Comparison of ENCODE assay signal across 7 cellular contexts in genomic region chr13:79481685-79482052, GRCh38. TPM values are rescaled to one million over a fixed set of nuclear protein-coding genes. Genes with fewer than 3 reads are reported as not detected.
DNase-seq lines count a peak whose midpoint lies in the region; ATAC-seq and TF ChIP-seq lines count a peak whose summit lies in the region.

No MANE protein-coding gene starts in this region.

- WGBS in mammary epithelial cell (ENCODE audit: low coverage, missing lambda C conversion rate), result under 1% methylated on average over 12 of the region's 12 CpGs
- WGBS in mesenchymal stem cell, result 0% methylated on average over 12 of the region's 12 CpGs

- CTCF ChIA-PET in mammary epithelial cell (lab: Charles Lee; ENCODE audit: low non-redundant PET), result interaction anchor here (0.6 kb wide), 1 partner anchor 57 kb away, joined by 3 read pairs; no protein-coding TSS in a partner anchor

- H3K18ac ChIP-seq in mesenchymal stem cell (ENCODE audit: low read depth in 1 of 2, low read length in 2 of 2), result peak overlapping the region; percentile 50 to 81

- TF ChIP-seq CTCF in mammary epithelial cell (conservative IDR thresholded peaks at IDR 0.05 in 1 of 2, IDR thresholded peaks at IDR 0.05 in 1 of 2; ENCODE audit: extremely low read depth in 1 of 2, insufficient read depth in 1 of 2, low read depth in 1 of 2, low read length in 2 of 2), result no peak

- H4K91ac ChIP-seq in mesenchymal stem cell (ENCODE audit: low read length), result no peak overlapping the region

- H3K4ac ChIP-seq in mesenchymal stem cell (ENCODE audit: low read depth in 1 of 2, low read length in 2 of 2), result peak overlapping the region; percentile 20 to 75

- ATAC-seq in GM19328 (IDR thresholded peaks at IDR 0.05; ENCODE audit: unreplicated experiment), result peak; percentile 34
- ATAC-seq in HG03103 (IDR thresholded peaks at IDR 0.05; ENCODE audit: low read depth, unreplicated experiment), result peak; percentile 19

- H4K8ac ChIP-seq in mesenchymal stem cell (ENCODE audit: low read length), result peak overlapping the region; percentile 90

- H3K14ac ChIP-seq in mesenchymal stem cell (ENCODE audit: low read length in 2 of 2), result peak overlapping the region in 1 of 2 experiments; percentile 30

- H3K4me1 ChIP-seq in mammary epithelial cell (ENCODE audit: insufficient read depth, low read length), result peaks cover 38% of the 10 kb centered on the region
- H3K4me1 ChIP-seq in mesenchymal stem cell (ENCODE audit: control insufficient read depth, insufficient read depth, low read depth, low read length), result peaks cover 5% of the 10 kb centered on the region

- H3K79me2 ChIP-seq in mammary epithelial cell (ENCODE audit: insufficient read depth, low read length), result peaks cover 53% of the 10 kb centered on the region

- peak overlapping the region in 1 of 2 experiments; percentile 50 for H3K23ac ChIP-seq in mesenchymal stem cell (ENCODE audit: low read length in 2 of 2)

- H2BK12ac ChIP-seq in mesenchymal stem cell (ENCODE audit: low read length in 2 of 2), result peak overlapping the region; percentile 51 to 72

- H2BK15ac ChIP-seq in mesenchymal stem cell (ENCODE audit: low read depth, poor library complexity, severe bottlenecking), result peak overlapping the region; percentile 87

- H2AFZ ChIP-seq in mammary epithelial cell (ENCODE audit: low read depth, low read length) (peak overlapping the region; percentile 78), mesenchymal stem cell (ENCODE audit: low read depth, low read length) (peak overlapping the region; percentile 98)

- DNase-seq in T-helper 9 cell (peak; percentile 20), mammary epithelial cell (peak; percentile 52), mesenchymal stem cell (no peak), occipital lobe (lab: John Stamatoyannopoulos, UW) (no peak)
- peak; percentile 83 for DNase-seq in stimulated activated CD8-positive, alpha-beta memory T cell treated with anti-CD3 and anti-CD28 coated beads, Interleukin-4, amount 100 ng/mL, for 48 hours

- H3K9ac ChIP-seq in mammary epithelial cell (ENCODE audit: insufficient read depth, low read length) (peak overlapping the region; percentile 100), mesenchymal stem cell (ENCODE audit: low read length) (peak overlapping the region; percentile 92)

- in situ Hi-C loops in mammary epithelial cell (cut with MboI; ENCODE audit: low sequenced_read_pairs in 2 of 2), result no loop called here

- dilution Hi-C loops in mammary epithelial cell (cut with HindIII; ENCODE audit: low sequenced_read_pairs), result no loop called here

- H3K27me3 ChIP-seq in mammary epithelial cell (ENCODE audit: insufficient read depth, low read length), result no peaks in the 10 kb centered on the region
- H3K27me3 ChIP-seq in mesenchymal stem cell (ENCODE audit: control insufficient read depth in 1 of 2, insufficient read depth in 1 of 2, low read length in 2 of 2), result peaks cover 0 to 13% of the 10 kb centered on the region in 2 experiments

- H3K9me3 ChIP-seq in mammary epithelial cell (replicated peaks; ENCODE audit: insufficient read depth, low read length) (no peaks in the 10 kb centered on the region), mesenchymal stem cell (ENCODE audit: control insufficient read depth, low read length) (no peaks in the 10 kb centered on the region)

- H3K79me1 ChIP-seq in mesenchymal stem cell (replicated peaks; ENCODE audit: low read length, poor library complexity, severe bottlenecking), result no peaks in the 10 kb centered on the region

- H3K36me3 ChIP-seq in mammary epithelial cell (ENCODE audit: insufficient read depth, low read length) (no peaks in the 10 kb centered on the region), mesenchymal stem cell (ENCODE audit: control insufficient read depth in 1 of 2, insufficient read depth in 2 of 2, low read depth in 1 of 2, low read length in 2 of 2) (no peaks in the 10 kb centered on the region)

- H3K27ac ChIP-seq in mammary epithelial cell (ENCODE audit: insufficient read depth, low read depth, low read length) (peak overlapping the region; percentile 100), mesenchymal stem cell (ENCODE audit: low read length, poor library complexity, severe bottlenecking) (peak overlapping the region; percentile 80)

- H2BK5ac ChIP-seq in mesenchymal stem cell (ENCODE audit: low read depth, low read length, poor library complexity, severe bottlenecking), result peak overlapping the region; percentile 53

- intact Hi-C loops in mammary epithelial cell (cut with micrococcal nuclease), result loop anchor here (1.0 to 5.0 kb wide), 5 partner anchors 11 to 151 kb away; no protein-coding TSS in a partner anchor

- H2AK5ac ChIP-seq in mesenchymal stem cell (ENCODE audit: low read length, severe bottlenecking), result peak overlapping the region; percentile 85

- H3K4me2 ChIP-seq in mammary epithelial cell (ENCODE audit: insufficient read depth, low read depth, low read length) (peak overlapping the region; percentile 91), mesenchymal stem cell (ENCODE audit: low read length, poor library complexity, severe bottlenecking) (peak overlapping the region; percentile 62)

- BruUV-seq in mammary epithelial cell (replicated peaks; lab: Mats Ljungman, UMichigan), result no TSS peak

- no peaks in the 10 kb centered on the region for H4K20me1 ChIP-seq in mammary epithelial cell (ENCODE audit: insufficient read depth, low read length)

- peak overlapping the region; percentile 11 for H2BK120ac ChIP-seq in mesenchymal stem cell (ENCODE audit: low read depth, low read length)

- H3K4me3 ChIP-seq in mammary epithelial cell (replicated peaks in 1 of 3; ENCODE audit: insufficient read depth in 1 of 3, low read depth in 2 of 3, low read length in 3 of 3) (peak overlapping the region; percentile 92 to 100 (median 98)), mesenchymal stem cell (ENCODE audit: insufficient read depth in 1 of 2, low read depth in 1 of 2, low read length in 2 of 2) (peak overlapping the region; percentile 87 to 89)

RNA-seq across cellular contexts. Expression of gene NDFIP2, which starts 0.7 kb away (rescaled TPM):
- total RNA-seq in mammary epithelial cell, result 100 to 1,000 TPM; 120 TPM
- polyA plus RNA-seq in mammary epithelial cell, result 55.2 TPM
- 103 TPM for polyA minus RNA-seq in mammary epithelial cell
- polyA plus RNA-seq in mesenchymal stem cell (2013, experiment 1 of 2), result 23.3 TPM
- 25.7 TPM for polyA plus RNA-seq in mesenchymal stem cell (2013, experiment 2 of 2)
- 84.1 TPM for total RNA-seq in occipital lobe

Comparison
In these comparisons a context has a peak if more than half of its experiments do, and no peak if none do; other contexts are left out.
1. DNase-seq: peak in T-helper 9 cell (single experiment), mammary epithelial cell (single experiment) and stimulated activated CD8-positive, alpha-beta memory T cell treated with anti-CD3 and anti-CD28 coated beads, Interleukin-4, amount 100 ng/mL, for 48 hours (single experiment); none in mesenchymal stem cell (single experiment) and occipital lobe (single experiment).